ENCODE assay signal across 9 cellular contexts in the genomic region with DNA sequence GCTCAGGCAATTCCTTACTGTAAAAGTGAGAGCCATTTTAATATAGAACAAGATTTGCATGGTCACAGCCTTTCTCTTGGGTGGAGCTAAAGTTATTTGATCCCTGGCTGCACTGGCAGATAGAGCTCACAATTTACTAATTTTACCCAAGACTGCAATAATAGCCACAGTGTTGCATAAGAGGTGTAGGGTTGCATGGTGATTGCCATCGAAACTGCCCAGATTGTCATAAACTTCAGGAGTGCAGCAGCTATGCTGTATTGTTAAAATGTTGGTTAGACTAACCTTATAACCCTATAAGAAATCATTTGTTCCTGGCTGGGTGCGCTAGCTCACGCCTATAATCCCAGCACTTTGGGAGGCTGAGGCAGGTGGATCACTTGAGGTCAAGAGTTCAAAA. TPM values are rescaled to one million over a fixed set of nuclear protein-coding genes. Genes with fewer than 3 reads are reported as not detected.
A peak's percentile ranks its signal among the peaks of the same experiment; 100 is the strongest.
DNase-seq lines count a peak whose midpoint lies in the region; ATAC-seq and TF ChIP-seq lines count a peak whose summit lies in the region.
"Had no signal": no experiment of that assay in that cellular context is flagged by ENCODE, and none has a peak within 500 bp of the region (broad histone marks: within the 10 kb centered on the region; RNA-seq: fewer than 3 reads in every experiment).

No MANE protein-coding gene starts in this region.

- ATAC-seq in GM19328 (IDR thresholded peaks at IDR 0.05; ENCODE audit: unreplicated experiment): no peak

- in situ Hi-C loops in GM23248 (cut with MboI): no loop called here

- peak overlapping the region; percentile 45 for H3K4me3 ChIP-seq in GM23248
- no peak overlapping the region for H3K4me3 ChIP-seq in esophagus squamous epithelium
- peak overlapping the region; percentile 35 for H3K4me3 ChIP-seq in skeletal muscle satellite cell (ENCODE audit: low read length)
- no peak overlapping the region for H3K4me3 ChIP-seq in prostate gland

- H3K27me3 ChIP-seq in GM23248 (replicated peaks; ENCODE audit: insufficient read depth) (no peaks in the 10 kb centered on the region), esophagus squamous epithelium (no peaks in the 10 kb centered on the region), skeletal muscle satellite cell (ENCODE audit: control insufficient read depth, insufficient read depth, low read length) (no peaks in the 10 kb centered on the region), prostate gland (replicated peaks; ENCODE audit: insufficient read depth) (no peaks in the 10 kb centered on the region)

- H3K9me3 ChIP-seq in GM23248 (ENCODE audit: low read depth) (no peaks in the 10 kb centered on the region), esophagus squamous epithelium (no peaks in the 10 kb centered on the region), skeletal muscle satellite cell (replicated peaks; ENCODE audit: low read length) (no peaks in the 10 kb centered on the region), prostate gland (no peaks in the 10 kb centered on the region)

- H3K4me1 ChIP-seq in GM23248 (ENCODE audit: insufficient read depth) (peaks cover 45% of the 10 kb centered on the region), esophagus squamous epithelium (peaks cover 0 to 59% (median 16%) of the 10 kb centered on the region in 3 donors), skeletal muscle satellite cell (ENCODE audit: control insufficient read depth, insufficient read depth, low read length) (peaks cover 39% of the 10 kb centered on the region), prostate gland (replicated peaks) (no peaks in the 10 kb centered on the region)

- TF ChIP-seq CTCF in esophagus squamous epithelium (IDR thresholded peaks at IDR 0.05): no peak
- no peak for TF ChIP-seq CTCF in prostate gland (IDR thresholded peaks at IDR 0.05)

- H3K79me2 ChIP-seq in GM23248 (ENCODE audit: insufficient read depth): peaks cover 93% of the 10 kb centered on the region

- peaks cover 8% of the 10 kb centered on the region; the same call in 1 of the 2 replicates for H4K20me1 ChIP-seq in GM23248 (ENCODE audit: insufficient read depth)

- peaks cover 30% of the 10 kb centered on the region for H3K36me3 ChIP-seq in GM23248 (ENCODE audit: low read depth)
- H3K36me3 ChIP-seq in esophagus squamous epithelium: peaks cover 0 to 36% (median 0%) of the 10 kb centered on the region in 3 donors
- H3K36me3 ChIP-seq in skeletal muscle satellite cell (ENCODE audit: insufficient read depth, low read length): peaks cover 29% of the 10 kb centered on the region
- H3K36me3 ChIP-seq in prostate gland: no peaks in the 10 kb centered on the region

- DNase-seq in GM23248 (peak; percentile 74), NCI-H526 treated with DMSO at 0.1 percent for 48 hours (lab: John Stamatoyannopoulos, UW) (peak; percentile 8), esophagus squamous epithelium (lab: John Stamatoyannopoulos, UW) (no peak), NCI-H1105 treated with DMSO at 0.1 percent for 48 hours (lab: John Stamatoyannopoulos, UW) (no peak), prostate gland (ENCODE audit: low spot score) (no peak)
- DNase-seq: cerebellar nuclear complex, RPMI8226 had no signal

- 51 to 52% methylated on average over 3 of the region's 3 CpGs for WGBS in GM23248 (ENCODE audit: low coverage in 1 of 2, low lambda C conversion rate in 2 of 2, missing lambda C conversion rate in 2 of 2), 2 experiments
- 80 to 90% methylated on average over 3 of the region's 3 CpGs for WGBS in esophagus squamous epithelium, 2 donors
- WGBS in prostate gland: 57% methylated on average over 3 of the region's 3 CpGs

- intact Hi-C loops in esophagus squamous epithelium (cut with DNase I) (no loop called here), prostate gland (cut with DNase I) (no loop called here)

- peaks cover 65% of the 10 kb centered on the region for H3F3A ChIP-seq in GM23248 (ENCODE audit: insufficient read depth)

- H2AFZ ChIP-seq in GM23248: no peak overlapping the region

- TF ChIP-seq POLR2A in esophagus squamous epithelium (IDR thresholded peaks at IDR 0.05) (no peak), prostate gland (IDR thresholded peaks at IDR 0.05) (no peak)

- H3K9ac ChIP-seq in GM23248 (peak overlapping the region; percentile 45), skeletal muscle satellite cell (ENCODE audit: low read depth, low read length) (peak overlapping the region; percentile 68)

- H3K9me2 ChIP-seq in GM23248 (ENCODE audit: insufficient read depth): no peaks in the 10 kb centered on the region

- H3K4me2 ChIP-seq in GM23248 (ENCODE audit: unreplicated experiment): peak overlapping the region; percentile 74
- peak overlapping the region; percentile 76 for H3K4me2 ChIP-seq in skeletal muscle satellite cell (ENCODE audit: low read length)

- peak overlapping the region; percentile 84 for H3K27ac ChIP-seq in GM23248
- peak overlapping the region in 3 of 4 donors; percentile 19 to 61 (median 52) for H3K27ac ChIP-seq in esophagus squamous epithelium
- no peak overlapping the region for H3K27ac ChIP-seq in prostate gland

RNA-seq across cellular contexts. Expression of a gene that starts 50.0 kb away (rescaled TPM):
- 235 and 265 TPM in 2 replicates for total RNA-seq in GM23248 (2014; rRNA removed; shearing (Covaris generic))
- polyA plus RNA-seq in GM23248 (2016; fragmentation: Nextera tagmentation; extraction: Ambion mirVana): 177 and 180 TPM in 2 replicates
- 100 to 1,000 TPM in 1 of 4 donors, 10 to 100 TPM in 3; 64.8 to 143 (median 75.0) TPM for total RNA-seq in esophagus squamous epithelium
- 116 and 137 TPM in 2 replicates for total RNA-seq in skeletal muscle satellite cell (2012; rRNA removed)
- total RNA-seq in prostate gland: 100 to 1,000 TPM in 1 of 2 donors, 10 to 100 TPM in 1; 97.2 to 285 TPM

Comparison
In these comparisons a context has a peak if more than half of its experiments do, and no peak if none do; other contexts are left out.
1. DNase-seq: peak in GM23248 (single experiment) and NCI-H526 treated with DMSO at 0.1 percent for 48 hours (single experiment); none in esophagus squamous epithelium (single experiment), NCI-H1105 treated with DMSO at 0.1 percent for 48 hours (single experiment) and prostate gland (single experiment).
2. H3K27ac ChIP-seq: peak in GM23248 (single experiment) and esophagus squamous epithelium (3 of 4); none in prostate gland (0 of 2).
3. H3K4me3 ChIP-seq: peak in GM23248 (single experiment) and skeletal muscle satellite cell (single experiment); none in esophagus squamous epithelium (0 of 4) and prostate gland (0 of 2).